1 cellular context compared by ENCODE assay signal in genomic region chr10:48467669-48468068, GRCh38.
TF ChIP-seq lines count a peak whose summit lies in the region.

No MANE protein-coding gene starts in this region.

TF ChIP-seq in K562, 482 proteins besides CTCF, POLR2A, EP300 and RAD21 (continued from another document):
- no peak for TF ChIP-seq ZFP91 (CRISPR knock-in tag; IDR thresholded peaks at IDR 0.05)
- 0 out of 2 replicates have a peak, but pooled peaks have one; percentile 24 for TF ChIP-seq MAFK (IDR thresholded peaks at IDR 0.05; ENCODE audit: low read length)
- TF ChIP-seq ATF1 (CRISPR knock-in tag; IDR thresholded peaks at IDR 0.05) = no peak
- TF ChIP-seq ATF1 (tag; IDR thresholded peaks at IDR 0.05) = 0 out of 2 replicates have a peak, but pooled peaks have one; percentile 6
- TF ChIP-seq TEAD2 (tag; IDR thresholded peaks at IDR 0.05) = no peak
- TF ChIP-seq ZNF699 (CRISPR knock-in tag; IDR thresholded peaks at IDR 0.05; ENCODE audit: insufficient replicate concordance) = no peak
- TF ChIP-seq, protein P1, sequence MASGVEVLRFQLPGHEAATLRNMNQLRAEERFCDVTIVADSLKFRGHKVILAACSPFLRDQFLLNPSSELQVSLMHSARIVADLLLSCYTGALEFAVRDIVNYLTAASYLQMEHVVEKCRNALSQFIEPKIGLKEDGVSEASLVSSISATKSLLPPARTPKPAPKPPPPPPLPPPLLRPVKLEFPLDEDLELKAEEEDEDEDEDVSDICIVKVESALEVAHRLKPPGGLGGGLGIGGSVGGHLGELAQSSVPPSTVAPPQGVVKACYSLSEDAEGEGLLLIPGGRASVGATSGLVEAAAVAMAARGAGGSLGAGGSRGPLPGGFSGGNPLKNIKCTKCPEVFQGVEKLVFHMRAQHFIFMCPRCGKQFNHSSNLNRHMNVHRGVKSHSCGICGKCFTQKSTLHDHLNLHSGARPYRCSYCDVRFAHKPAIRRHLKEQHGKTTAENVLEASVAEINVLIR (CRISPR knock-in tag; IDR thresholded peaks at IDR 0.05) = 0 out of 2 replicates have a peak, but pooled peaks have one; percentile 5
- TF ChIP-seq, protein P2, sequence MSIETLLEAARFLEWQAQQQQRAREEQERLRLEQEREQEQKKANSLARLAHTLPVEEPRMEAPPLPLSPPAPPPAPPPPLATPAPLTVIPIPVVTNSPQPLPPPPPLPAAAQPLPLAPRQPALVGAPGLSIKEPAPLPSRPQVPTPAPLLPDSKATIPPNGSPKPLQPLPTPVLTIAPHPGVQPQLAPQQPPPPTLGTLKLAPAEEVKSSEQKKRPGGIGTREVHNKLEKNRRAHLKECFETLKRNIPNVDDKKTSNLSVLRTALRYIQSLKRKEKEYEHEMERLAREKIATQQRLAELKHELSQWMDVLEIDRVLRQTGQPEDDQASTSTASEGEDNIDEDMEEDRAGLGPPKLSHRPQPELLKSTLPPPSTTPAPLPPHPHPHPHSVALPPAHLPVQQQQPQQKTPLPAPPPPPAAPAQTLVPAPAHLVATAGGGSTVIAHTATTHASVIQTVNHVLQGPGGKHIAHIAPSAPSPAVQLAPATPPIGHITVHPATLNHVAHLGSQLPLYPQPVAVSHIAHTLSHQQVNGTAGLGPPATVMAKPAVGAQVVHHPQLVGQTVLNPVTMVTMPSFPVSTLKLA (conservative IDR thresholded peaks at IDR 0.05) = no peak
- peak; percentile 77; the same call in 1 of the 2 replicates for TF ChIP-seq ZNF311 (CRISPR knock-in tag; IDR thresholded peaks at IDR 0.05)
- no peak for TF ChIP-seq IFI16 (CRISPR knock-in tag; IDR thresholded peaks at IDR 0.05)
- no peak for TF ChIP-seq TSC22D4 (tag; IDR thresholded peaks at IDR 0.05)
- TF ChIP-seq ZNF316 (IDR thresholded peaks at IDR 0.05) = peak; percentile 78
- no peak for TF ChIP-seq SIN3B (IDR thresholded peaks at IDR 0.05; ENCODE audit: low read depth)
- no peak for TF ChIP-seq SIX5 (IDR thresholded peaks at IDR 0.05; ENCODE audit: borderline replicate concordance in 1 of 2, insufficient read depth in 1 of 2, low read depth in 1 of 2, low read length in 2 of 2)
- TF ChIP-seq C11orf30 (IDR thresholded peaks at IDR 0.05; ENCODE audit: low read depth) = peak; percentile 69
- no peak for TF ChIP-seq DACH1 (IDR thresholded peaks at IDR 0.05; ENCODE audit: partially characterized antibody)
- no peak for TF ChIP-seq COPS2 (conservative IDR thresholded peaks at IDR 0.05)
- peak; percentile 49 for TF ChIP-seq MAFG (tag; conservative IDR thresholded peaks at IDR 0.05)
- no peak for TF ChIP-seq CBX5 (IDR thresholded peaks at IDR 0.05; ENCODE audit: borderline replicate concordance, low read depth)
- TF ChIP-seq ZNF586 (CRISPR knock-in tag; conservative IDR thresholded peaks at IDR 0.05) = 0 out of 2 replicates have a peak, but pooled peaks have one; percentile 42
- TF ChIP-seq CEBPB (tag; IDR thresholded peaks at IDR 0.05) = no peak
- TF ChIP-seq PRMT5 (CRISPR knock-in tag; IDR thresholded peaks at IDR 0.05) = no peak
